ENCODE assay signal across 8 cellular contexts in genomic region chr4:47287735-47288134, GRCh38.
DNase-seq lines count a peak whose midpoint lies in the region; ATAC-seq and TF ChIP-seq lines count a peak whose summit lies in the region.

No MANE protein-coding gene starts in this region.

- no peaks in the 10 kb centered on the region for H3K9me3 ChIP-seq in HEK293 (ENCODE audit: control insufficient read depth, insufficient read depth, low read depth, low read length)
- no peaks in the 10 kb centered on the region for H3K9me3 ChIP-seq in upper lobe of left lung

- H3K27ac ChIP-seq in HEK293 (ENCODE audit: extremely low read depth, low read depth, low read length) (no peak overlapping the region), upper lobe of left lung (no peak overlapping the region)

- no peak for TF ChIP-seq EP300 in upper lobe of left lung (IDR thresholded peaks at IDR 0.05)

- H3K4me1 ChIP-seq in HEK293 (ENCODE audit: control insufficient read depth, insufficient read depth, low read length) (no peaks in the 10 kb centered on the region), upper lobe of left lung (no peaks in the 10 kb centered on the region)

- no peak for TF ChIP-seq POLR2A in upper lobe of left lung (IDR thresholded peaks at IDR 0.05)

- ATAC-seq in GM18499 (IDR thresholded peaks at IDR 0.05; ENCODE audit: insufficient read depth, unreplicated experiment) (peak; percentile 97), HG02763 (IDR thresholded peaks at IDR 0.05; ENCODE audit: unreplicated experiment) (no peak), upper lobe of left lung (ENCODE audit: low FRiP score in 2 of 2) (no peak)

- TF ChIP-seq CTCF in HEK293 (tag by site-specific recombination; IDR thresholded peaks at IDR 0.05) (no peak), upper lobe of left lung (IDR thresholded peaks at IDR 0.05) (no peak)

- POLR2A ChIA-PET in HEK293 (lab: Yijun Ruan, JAX): no interaction called here

- H3K4me3 ChIP-seq in HEK293 (ENCODE audit: low read depth, low read length) (no peak overlapping the region), upper lobe of left lung (no peak overlapping the region)

- peak; percentile 59 for DNase-seq in NCI-H226
- peak; percentile 6 for DNase-seq in iPS-NIHi11 (ENCODE audit: low spot score)
- DNase-seq in HK-2 (ENCODE audit: unreplicated experiment): no peak
- no peak for DNase-seq in activated CD4-positive, alpha-beta T cell treated with anti-CD3 and anti-CD28 coated beads, Interleukin-2, amount 50 U/mL, for 1 hour
- DNase-seq in upper lobe of left lung: no peak

- no peaks in the 10 kb centered on the region for H3K27me3 ChIP-seq in upper lobe of left lung

- H3K36me3 ChIP-seq in HEK293 (ENCODE audit: control insufficient read depth in 2 of 2, insufficient read depth in 1 of 2, low read length in 2 of 2) (no peaks in the 10 kb centered on the region), upper lobe of left lung (no peaks in the 10 kb centered on the region)

- 46 to 72% methylated on average over 2 of the region's 2 CpGs for WGBS in upper lobe of left lung, 2 donors

- CTCF ChIA-PET in HEK293 (lab: Yijun Ruan, JAX): no interaction called here

TF ChIP-seq in HEK293, 187 proteins besides CTCF, POLR2A, EP300 and RAD21:
- TF ChIP-seq HOXA7 (CRISPR knock-in tag; IDR thresholded peaks at IDR 0.05; ENCODE audit: borderline replicate concordance) (no peak), ZNF132 (tag by site-specific recombination; IDR thresholded peaks at IDR 0.05; ENCODE audit: borderline replicate concordance) (no peak), SETDB1 (IDR thresholded peaks at IDR 0.05; ENCODE audit: insufficient read length, low read length) (peak; percentile 72), ZNF48 (tag by site-specific recombination; IDR thresholded peaks at IDR 0.05) (no peak)

Comparison
In these comparisons a context has a peak if more than half of its experiments do, and no peak if none do; other contexts are left out.
1. DNase-seq: peak in NCI-H226 (single experiment) and iPS-NIHi11 (single experiment); none in HK-2 (single experiment), activated CD4-positive, alpha-beta T cell treated with anti-CD3 and anti-CD28 coated beads, Interleukin-2, amount 50 U/mL, for 1 hour (single experiment) and upper lobe of left lung (0 of 2).